In genomic region chr2:28583899-28584553, GRCh38 we compare ENCODE assay signal across 8 cellular contexts.
DNase-seq lines count a peak whose midpoint lies in the region; ATAC-seq and TF ChIP-seq lines count a peak whose summit lies in the region.

No MANE protein-coding gene starts in this region.

- TF ChIP-seq CTCF in brain microvascular endothelial cell (IDR thresholded peaks at IDR 0.05; ENCODE audit: low read depth, low read length, missing control alignments), result no peak

- H4K20me1 ChIP-seq in BLaER1, result no peaks in the 10 kb centered on the region

- DNase-seq in UCSD-AML1 (lab: John Stamatoyannopoulos, UW; ENCODE audit: unreplicated experiment), result peak; percentile 82
- DNase-seq in brain microvascular endothelial cell, result peak; percentile 98
- peak; percentile 96 for DNase-seq in kidney tubule cell (ENCODE audit: low spot score)
- peak; percentile 76 for DNase-seq in stimulated activated CD4-positive, alpha-beta T cell treated with anti-CD3 and anti-CD28 coated beads, Interleukin-4, amount 100 ng/mL, for 1 hour
- no peak for DNase-seq in cerebellar nuclear complex (lab: John Stamatoyannopoulos, UW)

- peaks cover 27% of the 10 kb centered on the region for H3K4me1 ChIP-seq in BLaER1

- ATAC-seq in HG03432 (IDR thresholded peaks at IDR 0.05; ENCODE audit: unreplicated experiment) (peak; percentile 62), GM19035 (IDR thresholded peaks at IDR 0.05; ENCODE audit: unreplicated experiment) (no peak)

- H3K27me3 ChIP-seq in BLaER1 (no peaks in the 10 kb centered on the region), brain microvascular endothelial cell (replicated peaks) (no peaks in the 10 kb centered on the region)

- no peaks in the 10 kb centered on the region for H3K9me3 ChIP-seq in BLaER1

- no peak overlapping the region for H3K9ac ChIP-seq in BLaER1

- peak overlapping the region; percentile 4; the same call in 1 of the 2 replicates for H3K4me2 ChIP-seq in BLaER1

- H3K4me3 ChIP-seq in BLaER1 (no peak overlapping the region), brain microvascular endothelial cell (ENCODE audit: low read depth, low read length) (peak overlapping the region; percentile 32)

- H3K36me3 ChIP-seq in BLaER1, result no peaks in the 10 kb centered on the region
- H3K36me3 ChIP-seq in brain microvascular endothelial cell (replicated peaks), result no peaks in the 10 kb centered on the region

- no peak overlapping the region for H3K27ac ChIP-seq in BLaER1
- H3K27ac ChIP-seq in brain microvascular endothelial cell, result peak overlapping the region; percentile 99

- in situ Hi-C loops in brain microvascular endothelial cell (cut with HindIII; ENCODE audit: low pct_ligation_motif_present, low sequenced_read_pairs), result no loop called here

Comparison
In these comparisons a context has a peak if more than half of its experiments do, and no peak if none do; other contexts are left out.
1. DNase-seq: peak in UCSD-AML1 (single experiment), brain microvascular endothelial cell (single experiment), kidney tubule cell (single experiment) and stimulated activated CD4-positive, alpha-beta T cell treated with anti-CD3 and anti-CD28 coated beads, Interleukin-4, amount 100 ng/mL, for 1 hour (single experiment); none in cerebellar nuclear complex (0 of 2).